In the genomic region with DNA sequence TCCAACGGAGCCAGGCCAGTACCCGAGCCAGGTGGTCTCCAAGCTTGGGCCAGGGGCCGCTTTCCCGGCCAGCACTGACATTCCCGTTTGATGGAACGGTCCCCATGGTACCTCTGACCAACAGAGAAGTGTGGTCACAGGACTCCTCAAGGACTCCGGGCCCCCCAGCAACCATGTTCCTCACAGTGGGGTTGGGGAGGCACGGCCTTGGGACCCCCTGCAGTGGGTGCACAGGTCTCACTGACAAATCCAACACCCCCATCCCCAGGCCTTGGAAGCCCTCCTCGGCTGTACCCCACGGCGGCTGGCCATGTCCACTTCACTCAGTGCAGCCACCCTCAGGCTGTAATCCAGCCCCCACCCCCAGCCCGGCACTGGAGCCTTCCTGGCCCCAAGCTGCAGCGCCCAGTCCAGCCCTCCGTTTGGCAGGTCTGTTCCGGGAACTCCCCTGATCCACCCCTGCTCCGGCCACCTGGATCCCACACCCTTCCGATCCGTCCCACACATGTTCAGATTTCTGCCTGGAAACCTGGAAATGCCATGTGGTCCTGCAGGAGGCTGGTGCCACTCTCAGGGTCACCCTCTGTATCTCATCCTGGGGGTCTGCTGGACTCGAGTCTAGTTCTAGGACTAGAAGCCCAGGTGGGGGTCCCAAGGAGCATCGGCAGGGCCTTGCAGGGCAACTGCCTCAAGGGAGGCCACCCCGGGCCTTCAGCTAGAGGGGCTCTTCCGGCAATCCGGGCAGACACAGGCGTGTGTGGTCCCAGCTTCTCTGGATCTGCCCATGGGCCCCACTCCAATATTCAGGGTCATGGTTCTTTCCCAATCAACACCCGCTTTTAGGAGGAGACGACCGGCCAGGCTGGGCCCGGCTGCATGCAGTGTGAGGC, we compare ENCODE assay signal across 27 cellular contexts. TPM values are rescaled to one million over a fixed set of nuclear protein-coding genes. Genes with fewer than 3 reads are reported as not detected.
"Had no signal": no experiment of that assay in that cellular context is flagged by ENCODE, and none has a peak within 500 bp of the region (broad histone marks: within the 10 kb centered on the region; RNA-seq: fewer than 3 reads in every experiment).

No MANE protein-coding gene starts in this region.

- DNase-seq: activated CD4-positive, alpha-beta memory T cell treated with anti-CD3 and anti-CD28 coated beads, Interleukin-2, amount 10 ng/mL, durations not matched to agents 7 days and 5 days; activated CD4-positive, alpha-beta T cell treated with anti-CD3 and anti-CD28 coated beads, Interleukin-2, amount 50 U/mL, for 1 hour; activated CD4-positive, CD25-positive, alpha-beta regulatory T cell; activated gamma-delta T cell; activated naive CD4-positive, alpha-beta T cell treated with anti-CD3 and anti-CD28 coated beads for 36 hours; activated T-cell treated with anti-CD3 and anti-CD28 coated beads for 4 hours; activated T-cell treated with anti-CD3 and anti-CD28 coated beads, Interleukin-2, amount 50 U/mL, for 48 hours; amygdala; NCI-H1105; NCI-H1436; NCI-H1694 treated with DMSO at 0.1 percent for 48 hours; NCI-H2029 treated with DMSO at 0.1 percent for 48 hours; NCI-H510A treated with DMSO at 0.1 percent for 48 hours; NCI-H69; NK-92 treated with Interleukin-12 subunit alpha and Interleukin-12 subunit beta, amount 100 ng/mL, for 24 hours; Peyer's patch; T-cell; T-helper 2 cell; T1000 had no signal

- H3K27me3 Mint-ChIP-seq: activated CD4-positive, alpha-beta memory T cell treated with anti-CD3 and anti-CD28 coated beads, Interleukin-2, amount 10 ng/mL, durations not matched to agents 7 days and 5 days; activated naive CD8-positive, alpha-beta T cell; activated T-helper 17 cell treated with anti-CD3 and anti-CD28 coated beads, Interleukin-2, amount 50 U/mL, for 72 hours; brain had no signal

- H3K4me3 ChIP-seq: Peyer's patch, SK-N-MC had no signal

- H3K4me1 ChIP-seq: Peyer's patch had no signal

- H3K27ac Mint-ChIP-seq: activated CD4-positive, alpha-beta memory T cell treated with anti-CD3 and anti-CD28 coated beads, Interleukin-2, amount 10 ng/mL, durations not matched to agents 7 days and 5 days; activated naive CD4-positive, alpha-beta T cell treated with anti-CD3 and anti-CD28 coated beads for 36 hours; activated naive CD8-positive, alpha-beta T cell; activated T-helper 17 cell treated with anti-CD3 and anti-CD28 coated beads, Interleukin-2, amount 50 U/mL, for 72 hours; brain; IgD-negative memory B cell; T-cell had no signal

- H3K27me3 ChIP-seq: Peyer's patch had no signal

- H3K9me3 ChIP-seq: Peyer's patch had no signal

- H3K9me3 Mint-ChIP-seq: activated CD4-positive, alpha-beta memory T cell treated with anti-CD3 and anti-CD28 coated beads, Interleukin-2, amount 10 ng/mL, durations not matched to agents 7 days and 5 days; activated naive CD4-positive, alpha-beta T cell treated with anti-CD3 and anti-CD28 coated beads for 36 hours had no signal

- H3K36me3 ChIP-seq: Peyer's patch had no signal

- H3K4me1 Mint-ChIP-seq: activated CD4-positive, alpha-beta memory T cell treated with anti-CD3 and anti-CD28 coated beads, Interleukin-2, amount 10 ng/mL, durations not matched to agents 7 days and 5 days; activated T-helper 17 cell treated with anti-CD3 and anti-CD28 coated beads, Interleukin-2, amount 50 U/mL, for 72 hours; brain; IgD-negative memory B cell; T-cell had no signal

- ATAC-seq: activated T-helper 17 cell treated with anti-CD3 and anti-CD28 coated beads, Interleukin-2, amount 50 U/mL, for 72 hours; T-cell had no signal

- H3K27ac ChIP-seq: KMS-11, Peyer's patch, SK-N-MC had no signal

- H3K4me3 Mint-ChIP-seq: activated CD4-positive, alpha-beta memory T cell treated with anti-CD3 and anti-CD28 coated beads, Interleukin-2, amount 10 ng/mL, durations not matched to agents 7 days and 5 days; activated naive CD4-positive, alpha-beta T cell treated with anti-CD3 and anti-CD28 coated beads for 36 hours; activated naive CD8-positive, alpha-beta T cell; activated T-helper 17 cell treated with anti-CD3 and anti-CD28 coated beads, Interleukin-2, amount 50 U/mL, for 72 hours; brain; IgD-negative memory B cell; T-cell had no signal

RNA-seq across cellular contexts. Expression of gene TBX1, which starts 26.6 kb away (rescaled TPM):
- total RNA-seq: activated CD4-positive, alpha-beta memory T cell treated with anti-CD3 and anti-CD28 coated beads, Interleukin-2, amount 10 ng/mL, durations not matched to agents 7 days and 5 days; activated CD8-positive, alpha-beta memory T cell treated with anti-CD3 and anti-CD28 coated beads for 36 hours; activated naive CD4-positive, alpha-beta T cell treated with anti-CD3 and anti-CD28 coated beads for 36 hours; activated T-helper 17 cell treated with anti-CD3 and anti-CD28 coated beads, Interleukin-2, amount 50 U/mL, for 72 hours; MCF 10A had no signal
- polyA plus RNA-seq: IgD-negative memory B cell had no signal
